ENCODE assay signal across 24 cellular contexts in the genomic region with DNA sequence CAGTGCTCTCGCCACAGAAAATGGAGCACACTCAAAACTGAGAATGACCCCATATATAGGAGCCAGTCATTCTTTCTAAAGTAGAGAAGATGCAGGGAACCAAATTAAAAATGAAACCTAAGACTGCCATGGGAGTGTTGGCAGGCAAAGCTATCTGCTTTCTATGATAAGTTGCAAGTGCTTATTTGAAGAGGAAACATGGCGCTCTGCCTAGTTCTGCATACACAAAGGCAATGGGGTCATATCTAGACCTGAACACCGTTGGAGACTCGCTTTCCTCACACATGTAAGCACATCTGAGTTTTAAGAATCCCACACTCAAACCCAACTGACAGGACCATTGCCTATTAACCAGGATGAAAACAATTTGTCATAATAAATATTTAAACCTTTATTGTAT.
A peak's percentile ranks its signal among the peaks of the same experiment; 100 is the strongest.
DNase-seq lines count a peak whose midpoint lies in the region; ATAC-seq, FAIRE-seq and TF ChIP-seq lines count a peak whose summit lies in the region.
"Had no signal": no experiment of that assay in that cellular context is flagged by ENCODE, and none has a peak within 500 bp of the region (broad histone marks: within the 10 kb centered on the region; RNA-seq: fewer than 3 reads in every experiment).

No MANE protein-coding gene starts in this region.

- no peaks in the 10 kb centered on the region for H3K36me3 Mint-ChIP-seq in immature natural killer cell
- H3K36me3 Mint-ChIP-seq: IgD-negative memory B cell; naive B cell; stimulated activated effector memory CD8-positive, alpha-beta T cell treated with anti-CD3 and anti-CD28 coated beads, Interleukin-12 subunit alpha, Interleukin-12 subunit beta, amount 100 ng/mL, for 72 hours had no signal

- H3K9me3 Mint-ChIP-seq in immature natural killer cell, result no peaks in the 10 kb centered on the region
- H3K9me3 Mint-ChIP-seq: activated naive CD4-positive, alpha-beta T cell treated with anti-CD3 and anti-CD28 coated beads for 36 hours; IgD-negative memory B cell; stimulated activated effector memory CD8-positive, alpha-beta T cell treated with anti-CD3 and anti-CD28 coated beads, Interleukin-12 subunit alpha, Interleukin-12 subunit beta, amount 100 ng/mL, for 72 hours had no signal

- FAIRE-seq in islet of Langerhans (lab: Jason Lieb, UNC), result peak; percentile 53
- FAIRE-seq: endometrium, GM12878, GM19239, H1 had no signal

- CTCF ChIA-PET in A673 (lab: Charles Lee), result no interaction called here

- intact Hi-C loops in A673 (cut with micrococcal nuclease; ENCODE audit: unreplicated experiment), result no loop called here
- intact Hi-C loops in gastrocnemius medialis (cut with DNase I; ENCODE audit: low total_unique reads), result no loop called here

- H3K36me3 ChIP-seq in A673 (ENCODE audit: insufficient read depth, low read length, poor library complexity, severe bottlenecking) (no peaks in the 10 kb centered on the region), gastrocnemius medialis (no peaks in the 10 kb centered on the region)

- POLR2A ChIA-PET in A673 (lab: Charles Lee; ENCODE audit: low non-redundant PET), result no interaction called here

- H3K4me1 ChIP-seq in A673 (ENCODE audit: insufficient read depth, low read length, poor library complexity, severe bottlenecking) (peaks cover 34% of the 10 kb centered on the region), gastrocnemius medialis (no peaks in the 10 kb centered on the region)

- H3K27me3 ChIP-seq in A673 (replicated peaks; ENCODE audit: insufficient read depth, low read depth, low read length, poor library complexity), result no peaks in the 10 kb centered on the region
- no peaks in the 10 kb centered on the region for H3K27me3 ChIP-seq in gastrocnemius medialis

- H3K4me1 Mint-ChIP-seq in immature natural killer cell, result no peaks in the 10 kb centered on the region
- H3K4me1 Mint-ChIP-seq: activated CD4-positive, alpha-beta T cell treated with anti-CD3 and anti-CD28 coated beads for 36 hours; naive B cell; stimulated activated effector memory CD8-positive, alpha-beta T cell treated with anti-CD3 and anti-CD28 coated beads, Interleukin-12 subunit alpha, Interleukin-12 subunit beta, amount 100 ng/mL, for 72 hours had no signal

- no peak for TF ChIP-seq POLR2A in gastrocnemius medialis (IDR thresholded peaks at IDR 0.05)

- H3K4me3 ChIP-seq in A673 (ENCODE audit: low read depth, low read length, poor library complexity, severe bottlenecking), result no peak overlapping the region
- H3K4me3 ChIP-seq in LNCaP clone FGC (ENCODE audit: low read depth, low read length), result no peak overlapping the region
- no peak overlapping the region for H3K4me3 ChIP-seq in astrocyte of the cerebellum (ENCODE audit: low read depth, low read length)
- no peak overlapping the region for H3K4me3 ChIP-seq in gastrocnemius medialis
- H3K4me3 ChIP-seq: GM12878 had no signal

- H3K9me3 ChIP-seq in A673 (ENCODE audit: low read depth, low read length, poor library complexity, severe bottlenecking), result no peaks in the 10 kb centered on the region
- H3K9me3 ChIP-seq in gastrocnemius medialis, result no peaks in the 10 kb centered on the region

- no peak for ATAC-seq in gastrocnemius medialis
- ATAC-seq: activated CD4-positive, alpha-beta T cell treated with anti-CD3 and anti-CD28 coated beads for 36 hours; GM12878; sciatic nerve; stimulated activated effector memory CD8-positive, alpha-beta T cell treated with anti-CD3 and anti-CD28 coated beads, Interleukin-12 subunit alpha, Interleukin-12 subunit beta, amount 100 ng/mL, for 72 hours had no signal

- no peak overlapping the region for H3K27ac Mint-ChIP-seq in immature natural killer cell
- H3K27ac Mint-ChIP-seq: activated CD4-positive, alpha-beta T cell treated with anti-CD3 and anti-CD28 coated beads for 36 hours; activated naive CD4-positive, alpha-beta T cell treated with anti-CD3 and anti-CD28 coated beads for 36 hours; IgD-negative memory B cell; naive B cell; stimulated activated effector memory CD8-positive, alpha-beta T cell treated with anti-CD3 and anti-CD28 coated beads, Interleukin-12 subunit alpha, Interleukin-12 subunit beta, amount 100 ng/mL, for 72 hours had no signal

- DNase-seq in A673 (ENCODE audit: low spot score) (peak; percentile 17), LNCaP clone FGC (ENCODE audit: low read depth) (peak; percentile 10), astrocyte of the cerebellum (ENCODE audit: low read depth) (peak; percentile 33), immature natural killer cell (no peak), gastrocnemius medialis (no peak), iPS-NIHi7 (ENCODE audit: extremely low spot score) (no peak)
- DNase-seq in stimulated activated CD4-positive, alpha-beta T cell treated with anti-CD3 and anti-CD28 coated beads, Interleukin-12 subunit alpha, Interleukin-12 subunit beta, amount 100 ng/mL, for 4 hours, result no peak
- DNase-seq: activated CD4-positive, alpha-beta T cell treated with anti-CD3 and anti-CD28 coated beads for 36 hours; activated naive CD4-positive, alpha-beta T cell treated with anti-CD3 and anti-CD28 coated beads for 36 hours; activated T-cell treated with anti-CD3 and anti-CD28 coated beads, Interleukin-2, amount 50 U/mL, for 48 hours; cortex of kidney; naive B cell; NCI-H187 treated with DMSO at 0.1 percent for 48 hours; SIG-M5; T-helper 1 cell had no signal

- no TSS peak for BruUV-seq in A673 (replicated peaks; lab: Mats Ljungman, UMichigan)

- no peak overlapping the region for H3K4me3 Mint-ChIP-seq in immature natural killer cell
- H3K4me3 Mint-ChIP-seq: activated CD4-positive, alpha-beta T cell treated with anti-CD3 and anti-CD28 coated beads for 36 hours; activated naive CD4-positive, alpha-beta T cell treated with anti-CD3 and anti-CD28 coated beads for 36 hours; IgD-negative memory B cell; naive B cell; stimulated activated effector memory CD8-positive, alpha-beta T cell treated with anti-CD3 and anti-CD28 coated beads, Interleukin-12 subunit alpha, Interleukin-12 subunit beta, amount 100 ng/mL, for 72 hours had no signal

- in situ Hi-C loops in astrocyte of the cerebellum (cut with HindIII; ENCODE audit: low sequenced_read_pairs), result no loop called here
- in situ Hi-C loops in gastrocnemius medialis (cut with MboI; ENCODE audit: low sequenced_read_pairs in 4 of 4), result no loop called here

- peaks cover 5 to 7% (median 7%) of the 10 kb centered on the region in 3 donors for H3K27me3 Mint-ChIP-seq in immature natural killer cell (ENCODE audit: low read depth in 3 of 3)

- H3K27ac ChIP-seq in A673 (ENCODE audit: low read depth, low read length, poor library complexity, severe bottlenecking) (no peak overlapping the region), gastrocnemius medialis (no peak overlapping the region)
- H3K27ac ChIP-seq: C4-2B had no signal

- TF ChIP-seq CTCF in A673 (conservative IDR thresholded peaks at IDR 0.05; ENCODE audit: low read depth, low read length) (no peak), LNCaP clone FGC (IDR thresholded peaks at IDR 0.05; ENCODE audit: control insufficient read depth, extremely low read depth, insufficient read depth) (no peak), astrocyte of the cerebellum (IDR thresholded peaks at IDR 0.05; ENCODE audit: low read depth, low read length, missing control alignments) (no peak), gastrocnemius medialis (IDR thresholded peaks at IDR 0.05 in 4 of 5, conservative IDR thresholded peaks at IDR 0.05 in 1 of 5) (no peak)

Comparison
In these comparisons a context has a peak if more than half of its experiments do, and no peak if none do; other contexts are left out.
1. DNase-seq: peak in A673 (single experiment), LNCaP clone FGC (single experiment) and astrocyte of the cerebellum (single experiment); none in immature natural killer cell (0 of 3), gastrocnemius medialis (0 of 2), stimulated activated CD4-positive, alpha-beta T cell treated with anti-CD3 and anti-CD28 coated beads, Interleukin-12 subunit alpha, Interleukin-12 subunit beta, amount 100 ng/mL, for 4 hours (single experiment) and iPS-NIHi7 (single experiment).